19 cellular contexts compared by ENCODE assay signal in genomic region chr12:124356221-124356620, GRCh38.
DNase-seq lines count a peak whose midpoint lies in the region; ATAC-seq, FAIRE-seq and TF ChIP-seq lines count a peak whose summit lies in the region.
"Had no signal": no experiment of that assay in that cellular context is flagged by ENCODE, and none has a peak within 500 bp of the region (broad histone marks: within the 10 kb centered on the region; RNA-seq: fewer than 3 reads in every experiment).

No MANE protein-coding gene starts in this region.

- no peak for TF ChIP-seq RAD21 in A549 (conservative IDR thresholded peaks at IDR 0.05 in 1 of 2, IDR thresholded peaks at IDR 0.05 in 1 of 2)

- H3K9me3 ChIP-seq in A549, result no peaks in the 10 kb centered on the region
- no peaks in the 10 kb centered on the region for H3K9me3 ChIP-seq in BLaER1

- no peaks in the 10 kb centered on the region for H3K9me3 Mint-ChIP-seq in effector memory CD8-positive, alpha-beta T cell
- no peaks in the 10 kb centered on the region for H3K9me3 Mint-ChIP-seq in activated CD4-positive, alpha-beta T cell treated with anti-CD3 and anti-CD28 coated beads, Interleukin-2, amount 10 ng/mL, durations not matched to agents 24 days and 14 days

- TF ChIP-seq POLR2A in A549 (IDR thresholded peaks at IDR 0.05; ENCODE audit: low read length), result no peak

- H3K9ac ChIP-seq in BLaER1, result no peak overlapping the region

- no peaks in the 10 kb centered on the region for H3K27me3 ChIP-seq in BLaER1

- H4K20me1 ChIP-seq in BLaER1, result peaks cover 92% of the 10 kb centered on the region

- peak overlapping the region; percentile 75 to 83 for H3K27ac Mint-ChIP-seq in effector memory CD8-positive, alpha-beta T cell
- H3K27ac Mint-ChIP-seq in activated CD4-positive, alpha-beta T cell treated with anti-CD3 and anti-CD28 coated beads, Interleukin-2, amount 10 ng/mL, durations not matched to agents 24 days and 14 days, result no peak overlapping the region

- WGBS in A549 (ENCODE audit: missing lambda C conversion rate), result 89% methylated on average over 5 of the region's 5 CpGs

- no peak for FAIRE-seq in A549 (lab: Jason Lieb, UNC)
- FAIRE-seq: D721Med, H54 had no signal

- H3K27me3 Mint-ChIP-seq in effector memory CD8-positive, alpha-beta T cell, result no peaks in the 10 kb centered on the region
- no peaks in the 10 kb centered on the region for H3K27me3 Mint-ChIP-seq in activated CD4-positive, alpha-beta T cell treated with anti-CD3 and anti-CD28 coated beads, Interleukin-2, amount 10 ng/mL, durations not matched to agents 24 days and 14 days

- intact Hi-C loops in activated CD4-positive, alpha-beta T cell treated with anti-CD3 and anti-CD28 coated beads, Interleukin-2, amount 10 ng/mL, durations not matched to agents 24 days and 14 days (cut with micrococcal nuclease), result no loop called here

- CTCF ChIA-PET in A549 (lab: Yijun Ruan, JAX) (interaction anchor here (0.9 to 2.2 kb wide), 6 partner anchors 8 to 415 kb away, joined by 4 to 8 read pairs (median 5); no protein-coding TSS in a partner anchor), RWPE1 (lab: Yijun Ruan, JAX) (no interaction called here)

- POLR2A ChIA-PET in A549 (lab: Yijun Ruan, JAX) (no interaction called here), RWPE1 (lab: Yijun Ruan, JAX; ENCODE audit: low non-redundant PET) (interaction anchor here (0.6 to 1.1 kb wide), 2 partner anchors 30 to 34 kb away, joined by 3 to 4 read pairs; no protein-coding TSS in a partner anchor)

- TF ChIP-seq EP300 in A549 (IDR thresholded peaks at IDR 0.05), result no peak

- peaks cover 84% of the 10 kb centered on the region for H3K36me3 ChIP-seq in BLaER1

- H3K4me2 ChIP-seq in A549 (no peak overlapping the region), BLaER1 (peak overlapping the region; percentile 43)

- ATAC-seq in A549 (no peak), HG02798 (IDR thresholded peaks at IDR 0.05; ENCODE audit: poor library complexity, unreplicated experiment) (no peak), HG03571 (IDR thresholded peaks at IDR 0.05; ENCODE audit: unreplicated experiment) (no peak)
- ATAC-seq in effector memory CD8-positive, alpha-beta T cell (replicated peaks), result no peak

- H3K36me3 Mint-ChIP-seq in effector memory CD8-positive, alpha-beta T cell (ENCODE audit: insufficient read depth), result peaks cover 54% of the 10 kb centered on the region
- H3K36me3 Mint-ChIP-seq in activated CD4-positive, alpha-beta T cell treated with anti-CD3 and anti-CD28 coated beads, Interleukin-2, amount 10 ng/mL, durations not matched to agents 24 days and 14 days (ENCODE audit: low read depth), result peaks cover 14% of the 10 kb centered on the region

- peaks cover 4 to 6% of the 10 kb centered on the region in 2 donors for H3K4me1 Mint-ChIP-seq in effector memory CD8-positive, alpha-beta T cell (ENCODE audit: low read depth in 2 of 2)
- H3K4me1 Mint-ChIP-seq in activated CD4-positive, alpha-beta T cell treated with anti-CD3 and anti-CD28 coated beads, Interleukin-2, amount 10 ng/mL, durations not matched to agents 24 days and 14 days, result no peaks in the 10 kb centered on the region

- TF ChIP-seq CTCF in A549 (IDR thresholded peaks at IDR 0.05) (no peak), RWPE1 (conservative IDR thresholded peaks at IDR 0.05; ENCODE audit: low read depth) (no peak)

- H3K27ac ChIP-seq in A549 (peak overlapping the region in 1 of 2 experiments; percentile 51; a peak in 2 of 6 replicates), BLaER1 (no peak overlapping the region; the same call in 1 of the 2 replicates), RWPE1 (peak overlapping the region; percentile 14)
- H3K27ac ChIP-seq: C4-2B had no signal

- DNase-seq in A549 (ENCODE audit: low read depth in 1 of 2, low spot score in 1 of 2), result no peak
- DNase-seq in RWPE1 (ENCODE audit: low spot score), result no peak
- DNase-seq in effector memory CD8-positive, alpha-beta T cell, result no peak
- DNase-seq in activated CD4-positive, alpha-beta T cell treated with anti-CD3 and anti-CD28 coated beads, Interleukin-2, amount 10 ng/mL, durations not matched to agents 24 days and 14 days, result no peak
- DNase-seq: ACHN, DMS53, MV-4-11, NCI-H1694, NCI-H2081, NCI-H446, NCI-H526, OCI-M1, Right ventricle myocardium superior had no signal

- H3K4me1 ChIP-seq in A549 (peaks cover 16% of the 10 kb centered on the region), BLaER1 (peaks cover 95% of the 10 kb centered on the region)

- no peak overlapping the region for H3K4me3 ChIP-seq in A549
- H3K4me3 ChIP-seq in BLaER1, result no peak overlapping the region

- H3K4me3 Mint-ChIP-seq in effector memory CD8-positive, alpha-beta T cell, result no peak overlapping the region
- no peak overlapping the region for H3K4me3 Mint-ChIP-seq in activated CD4-positive, alpha-beta T cell treated with anti-CD3 and anti-CD28 coated beads, Interleukin-2, amount 10 ng/mL, durations not matched to agents 24 days and 14 days

TF ChIP-seq in A549, 52 proteins besides CTCF, POLR2A, EP300 and RAD21:
- TF ChIP-seq POLR2AphosphoS2 (conservative IDR thresholded peaks at IDR 0.05; ENCODE audit: low read length) (no peak), ZFP36 (IDR thresholded peaks at IDR 0.05; ENCODE audit: borderline replicate concordance, partially characterized antibody) (peak; percentile 68)
TF ChIP-seq in A549: peak in this region for 1.
